In the genomic region with DNA sequence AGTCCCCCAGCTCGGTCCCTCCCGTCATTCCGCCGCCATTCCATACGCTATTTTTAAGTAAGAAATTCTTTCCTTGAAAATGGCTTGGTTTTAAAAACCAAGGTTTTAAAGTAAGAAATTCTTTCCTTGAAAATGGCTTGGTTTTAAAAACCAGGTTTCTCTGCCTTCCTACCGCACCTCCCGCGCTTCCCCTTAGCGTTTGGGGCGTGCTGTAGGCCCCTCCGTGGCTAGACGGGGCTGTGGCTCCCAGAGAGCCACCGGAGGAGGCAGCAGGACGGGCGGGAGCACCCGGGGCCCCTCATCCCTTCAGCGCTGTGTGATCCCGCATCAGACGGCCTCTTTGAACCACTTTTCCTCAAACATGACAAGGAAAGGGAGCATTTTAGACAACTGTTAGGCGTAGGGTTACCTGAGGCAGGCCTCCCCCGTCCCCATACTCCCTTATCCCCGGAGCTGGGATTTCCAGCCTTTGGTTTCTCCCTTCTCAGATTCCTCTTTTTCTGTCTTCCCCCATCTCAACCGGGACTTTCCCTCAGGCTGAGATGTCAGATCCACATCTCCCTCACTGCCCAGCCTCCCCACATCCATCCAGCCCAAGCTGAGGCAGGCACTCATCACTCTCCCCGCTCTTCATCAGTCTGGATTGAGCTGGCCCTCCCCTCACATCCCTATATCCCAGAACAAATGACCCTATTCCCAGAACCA, we compare ENCODE assay signal across 8 cellular contexts. TPM values are rescaled to one million over a fixed set of nuclear protein-coding genes. Genes with fewer than 3 reads are reported as not detected.
DNase-seq lines count a peak whose midpoint lies in the region; ATAC-seq, FAIRE-seq and TF ChIP-seq lines count a peak whose summit lies in the region.

No MANE protein-coding gene starts in this region.

- ATAC-seq in GM19467 (IDR thresholded peaks at IDR 0.05; ENCODE audit: unreplicated experiment) (no peak), left lobe of liver (no peak)

- TF ChIP-seq CTCF in VCaP (conservative IDR thresholded peaks at IDR 0.05) (no peak), left ventricle myocardium inferior (IDR thresholded peaks at IDR 0.05; ENCODE audit: borderline replicate concordance) (no peak)

- H3K4me3 ChIP-seq in H7 (ENCODE audit: insufficient read depth, low read depth, low read length): peak overlapping the region; percentile 94
- peak overlapping the region; percentile 88 for H3K4me3 ChIP-seq in left ventricle myocardium inferior
- H3K4me3 ChIP-seq in skeletal muscle satellite cell (ENCODE audit: low read length): peak overlapping the region; percentile 87

- H3K27ac ChIP-seq in VCaP: peak overlapping the region; percentile 89
- peak overlapping the region; percentile 100 for H3K27ac ChIP-seq in left ventricle myocardium inferior (replicated peaks)

- H3K36me3 ChIP-seq in H7 (replicated peaks; ENCODE audit: control insufficient read depth, insufficient read depth, low read length): no peaks in the 10 kb centered on the region
- H3K36me3 ChIP-seq in left ventricle myocardium inferior: peaks cover 3% of the 10 kb centered on the region
- H3K36me3 ChIP-seq in skeletal muscle satellite cell (ENCODE audit: insufficient read depth, low read length): no peaks in the 10 kb centered on the region

- H3K4me1 ChIP-seq in left ventricle myocardium inferior (peaks cover 84% of the 10 kb centered on the region), skeletal muscle satellite cell (ENCODE audit: control insufficient read depth, insufficient read depth, low read length) (peaks cover 21% of the 10 kb centered on the region)

- no peak for FAIRE-seq in H54 (lab: Jason Lieb, UNC)

- peak overlapping the region; percentile 91 for H3K9ac ChIP-seq in skeletal muscle satellite cell (ENCODE audit: low read depth, low read length)

- TF ChIP-seq POLR2A in H54 (IDR thresholded peaks at IDR 0.05; ENCODE audit: low read depth, low read length): no peak

- H3K4me2 ChIP-seq in skeletal muscle satellite cell (ENCODE audit: low read length): peak overlapping the region; percentile 80

- H3K27me3 ChIP-seq in H7 (ENCODE audit: control insufficient read depth, insufficient read depth, low read length) (peaks cover 2% of the 10 kb centered on the region), left ventricle myocardium inferior (ENCODE audit: low read depth) (no peaks in the 10 kb centered on the region), skeletal muscle satellite cell (ENCODE audit: control insufficient read depth, insufficient read depth, low read length) (peaks cover 7% of the 10 kb centered on the region)

- no peaks in the 10 kb centered on the region for H3K9me3 ChIP-seq in left ventricle myocardium inferior (replicated peaks)
- H3K9me3 ChIP-seq in skeletal muscle satellite cell (replicated peaks; ENCODE audit: low read length): no peaks in the 10 kb centered on the region

- intact Hi-C loops in left ventricle myocardium inferior (cut with micrococcal nuclease): loop anchor here (10.0 kb wide), 1 partner anchor 93 kb away; a partner anchor contains a TSS

- DNase-seq in H7: peak; percentile 65
- DNase-seq in left ventricle myocardium inferior: no peak
- no peak for DNase-seq in H54 (ENCODE audit: insufficient read length, low spot score)
- DNase-seq in left lobe of liver (ENCODE audit: low spot score): no peak
- no peak for DNase-seq in occipital lobe (lab: John Stamatoyannopoulos, UW)

RNA-seq across cellular contexts. Expression of a gene that starts 0.5 kb away (rescaled TPM):
- total RNA-seq in H7 (2014; rRNA removed; shearing (Covaris generic)): 9.3 and 14.1 TPM in 2 replicates
- total RNA-seq in left ventricle myocardium inferior (32.2 TPM), left lobe of liver (2.7 TPM), occipital lobe (7.3 TPM)
- 16.2 and 20.1 TPM in 2 replicates for total RNA-seq in skeletal muscle satellite cell (2012; rRNA removed)
